In genomic region chr22:33605201-33605600, GRCh38 we compare ENCODE assay signal across 14 cellular contexts.
A peak's percentile ranks its signal among the peaks of the same experiment; 100 is the strongest.
DNase-seq lines count a peak whose midpoint lies in the region; ATAC-seq and TF ChIP-seq lines count a peak whose summit lies in the region.
"Had no signal": no experiment of that assay in that cellular context is flagged by ENCODE, and none has a peak within 500 bp of the region (broad histone marks: within the 10 kb centered on the region; RNA-seq: fewer than 3 reads in every experiment).

No MANE protein-coding gene starts in this region.

- H3K9me3 Mint-ChIP-seq in natural killer cell, result peaks cover 2 to 7% of the 10 kb centered on the region in 2 donors

- peaks cover 0 to 2% of the 10 kb centered on the region in 2 donors for H3K27me3 Mint-ChIP-seq in natural killer cell (ENCODE audit: low read depth in 2 of 2)

- CTCF ChIA-PET in BJ (lab: Yijun Ruan, JAX), result interaction anchor here (0.9 to 1.1 kb wide), 2 partner anchors 13 to 15 kb away, joined by 3 read pairs; no protein-coding TSS in a partner anchor

- H2AFZ ChIP-seq in hepatocyte, result no peak overlapping the region

- no peaks in the 10 kb centered on the region for H3K4me1 Mint-ChIP-seq in natural killer cell
- H3K4me1 Mint-ChIP-seq: CD14-positive monocyte had no signal

- H3K27me3 ChIP-seq in BJ (ENCODE audit: control insufficient read depth, insufficient read depth, low read length) (no peaks in the 10 kb centered on the region), hepatocyte (no peaks in the 10 kb centered on the region)
- H3K27me3 ChIP-seq: MG63 had no signal

- no peaks in the 10 kb centered on the region for H4K20me1 ChIP-seq in hepatocyte (ENCODE audit: insufficient read depth, poor library complexity, severe bottlenecking)

- POLR2A ChIA-PET in BJ (lab: Charles Lee), result no interaction called here

- H3K4me3 Mint-ChIP-seq in natural killer cell, result no peak overlapping the region
- H3K4me3 Mint-ChIP-seq: CD14-positive monocyte had no signal

- H3K79me2 ChIP-seq in hepatocyte, result no peaks in the 10 kb centered on the region

- peaks cover 11% of the 10 kb centered on the region for H3K4me1 ChIP-seq in hepatocyte (ENCODE audit: insufficient read depth)
- H3K4me1 ChIP-seq: Caco-2 had no signal

- intact Hi-C loops in natural killer cell (cut with micrococcal nuclease), result no loop called here

- H3K36me3 ChIP-seq in BJ (ENCODE audit: control insufficient read depth, insufficient read depth, low read length), result no peaks in the 10 kb centered on the region
- H3K36me3 ChIP-seq in hepatocyte (replicated peaks; ENCODE audit: insufficient read depth, low read depth), result no peaks in the 10 kb centered on the region
- H3K36me3 ChIP-seq: MG63 had no signal

- TF ChIP-seq CTCF in AG09309 (IDR thresholded peaks at IDR 0.05; ENCODE audit: control insufficient read depth, insufficient read depth, low read depth, low read length, missing control alignments), result no peak
- no peak for TF ChIP-seq CTCF in BJ (IDR thresholded peaks at IDR 0.05; ENCODE audit: insufficient read depth, low read depth, low read length)
- TF ChIP-seq CTCF in choroid plexus epithelial cell (conservative IDR thresholded peaks at IDR 0.05; ENCODE audit: low read depth, low read length), result no peak
- TF ChIP-seq CTCF in hepatocyte (IDR thresholded peaks at IDR 0.05; ENCODE audit: poor library complexity), result no peak
- no peak for TF ChIP-seq CTCF in natural killer cell (IDR thresholded peaks at IDR 0.05)

- H3K4me3 ChIP-seq in AG09309 (ENCODE audit: control insufficient read depth, low read depth, low read length), result no peak overlapping the region
- no peak overlapping the region for H3K4me3 ChIP-seq in BJ (ENCODE audit: low read depth, low read length)
- no peak overlapping the region for H3K4me3 ChIP-seq in choroid plexus epithelial cell (ENCODE audit: low read depth, low read length)
- no peak overlapping the region for H3K4me3 ChIP-seq in hepatocyte
- H3K4me3 ChIP-seq: MG63 had no signal

- WGBS in hepatocyte (ENCODE audit: low lambda C conversion rate, missing lambda C conversion rate), result 69% methylated on average over 5 of the region's 5 CpGs

- H3K27ac Mint-ChIP-seq in natural killer cell, result no peak overlapping the region
- H3K27ac Mint-ChIP-seq: CD14-positive monocyte had no signal

- H3K36me3 Mint-ChIP-seq in natural killer cell, result peaks cover 3% of the 10 kb centered on the region
- H3K36me3 Mint-ChIP-seq: CD14-positive monocyte had no signal

- H3K4me2 ChIP-seq in hepatocyte, result peak overlapping the region; percentile 20

- no peaks in the 10 kb centered on the region for H3K9me3 ChIP-seq in hepatocyte (ENCODE audit: low read depth)
- H3K9me3 ChIP-seq: Caco-2, MG63 had no signal

- DNase-seq in AG09309 (ENCODE audit: low read depth) (peak; percentile 37), BJ (ENCODE audit: low read depth) (peak; percentile 44), choroid plexus epithelial cell (ENCODE audit: low read depth) (peak; percentile 23), hepatocyte (ENCODE audit: low spot score) (no peak), natural killer cell (no peak), T-helper 9 cell (no peak)
- DNase-seq: Caco-2, GOT3, MG63, NCI-H1105, NCI-H1694 treated with DMSO at 0.1 percent for 48 hours, NCI-H69 had no signal

- H3K9me2 ChIP-seq in hepatocyte (replicated peaks; ENCODE audit: insufficient read depth), result no peaks in the 10 kb centered on the region

- H3K27ac ChIP-seq in hepatocyte, result no peak overlapping the region

- no peak for ATAC-seq in natural killer cell
- no peak for ATAC-seq in HG03025 (IDR thresholded peaks at IDR 0.05; ENCODE audit: low FRiP score, unreplicated experiment)

Comparison
In these comparisons a context has a peak if more than half of its experiments do, and no peak if none do; other contexts are left out.
1. DNase-seq: peak in AG09309 (single experiment), BJ (single experiment) and choroid plexus epithelial cell (single experiment); none in hepatocyte (single experiment), natural killer cell (single experiment) and T-helper 9 cell (single experiment).